Comparison of ENCODE assay signal across 24 cellular contexts in the genomic region with DNA sequence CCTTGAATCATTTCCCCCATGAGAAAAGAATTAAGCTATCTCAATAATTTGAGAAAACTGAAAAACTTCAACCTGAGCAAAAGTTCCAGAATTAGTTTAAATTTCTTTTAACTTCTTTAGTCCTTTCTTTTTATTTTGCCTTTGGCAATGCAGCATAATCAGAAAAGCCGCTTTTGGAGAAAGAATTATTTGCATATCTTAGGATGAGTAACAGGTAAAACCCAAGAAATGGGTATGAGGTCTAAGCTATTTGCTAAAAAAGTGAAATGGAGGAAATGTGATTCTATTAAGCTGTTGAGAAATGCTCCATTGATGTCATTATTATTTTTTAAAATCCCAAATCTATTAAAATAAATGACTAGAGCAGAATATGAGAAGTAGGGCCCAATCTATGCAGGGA.
DNase-seq lines count a peak whose midpoint lies in the region; ATAC-seq, FAIRE-seq and TF ChIP-seq lines count a peak whose summit lies in the region.
"Had no signal": no experiment of that assay in that cellular context is flagged by ENCODE, and none has a peak within 500 bp of the region (broad histone marks: within the 10 kb centered on the region; RNA-seq: fewer than 3 reads in every experiment).

No MANE protein-coding gene starts in this region.

- H3K9me2 ChIP-seq in OCI-LY1 (ENCODE audit: low read depth, low read length), result no peaks in the 10 kb centered on the region
- H3K9me2 ChIP-seq in PC-3 (replicated peaks; ENCODE audit: low read length), result no peaks in the 10 kb centered on the region

- CTCF ChIA-PET in PC-3 (lab: Charles Lee), result no interaction called here
- CTCF ChIA-PET in activated CD8-positive, alpha-beta memory T cell treated with anti-CD3 and anti-CD28 coated beads, Interleukin-2, amount 10 ng/mL, durations not matched to agents 7 days and 5 days (lab: Charles Lee), result no interaction called here

- H3K36me3 ChIP-seq in DND-41 (ENCODE audit: insufficient read depth, low read length) (no peaks in the 10 kb centered on the region), OCI-LY1 (ENCODE audit: insufficient read depth, low read length) (peaks cover 7% of the 10 kb centered on the region; the same call in 1 of the 2 replicates), PC-3 (ENCODE audit: low read depth, low read length) (no peaks in the 10 kb centered on the region), bronchial epithelial cell (ENCODE audit: control insufficient read depth, insufficient read depth, low read length) (no peaks in the 10 kb centered on the region), brain microvascular endothelial cell (replicated peaks) (no peaks in the 10 kb centered on the region)
- H3K36me3 ChIP-seq: BLaER1 had no signal

- ATAC-seq in DND-41 (ENCODE audit: insufficient read depth, low read depth) (no peak), PC-3 (no peak)
- no peak for ATAC-seq in activated CD8-positive, alpha-beta memory T cell treated with anti-CD3 and anti-CD28 coated beads, Interleukin-2, amount 10 ng/mL, durations not matched to agents 7 days and 5 days
- ATAC-seq: CD8-positive, alpha-beta T cell; HCT116 had no signal

- TF ChIP-seq CTCF in DND-41 (IDR thresholded peaks at IDR 0.05; ENCODE audit: borderline replicate concordance, extremely low read depth, low read length, poor library complexity, severe bottlenecking) (no peak), OCI-LY1 (IDR thresholded peaks at IDR 0.05; ENCODE audit: low read length) (no peak), PC-3 (conservative IDR thresholded peaks at IDR 0.05; ENCODE audit: low read depth, low read length) (no peak), bronchial epithelial cell (IDR thresholded peaks at IDR 0.05; ENCODE audit: insufficient read depth, low read length, severe bottlenecking) (no peak), brain microvascular endothelial cell (IDR thresholded peaks at IDR 0.05; ENCODE audit: low read depth, low read length, missing control alignments) (no peak), progenitor cell of endocrine pancreas (IDR thresholded peaks at IDR 0.05; ENCODE audit: unreplicated experiment) (no peak)

- H3K4me3 ChIP-seq in DND-41 (ENCODE audit: low read depth in 1 of 2, low read length in 2 of 2), result no peak overlapping the region
- no peak overlapping the region for H3K4me3 ChIP-seq in OCI-LY1 (ENCODE audit: low read depth, low read length, poor library complexity, severe bottlenecking)
- no peak overlapping the region for H3K4me3 ChIP-seq in PC-3 (ENCODE audit: low read length)
- H3K4me3 ChIP-seq in bronchial epithelial cell (ENCODE audit: low read depth, low read length), result no peak overlapping the region
- no peak overlapping the region for H3K4me3 ChIP-seq in brain microvascular endothelial cell (ENCODE audit: low read depth, low read length)
- H3K4me3 ChIP-seq: BLaER1, GM23248 had no signal

- H3F3A ChIP-seq in OCI-LY1 (ENCODE audit: insufficient read depth, low read length) (no peaks in the 10 kb centered on the region), PC-3 (ENCODE audit: low read length, unreplicated experiment) (no peaks in the 10 kb centered on the region)

- DNase-seq in DND-41, result no peak
- DNase-seq in PC-3, result peak; percentile 77
- peak; percentile 8 for DNase-seq in bronchial epithelial cell (ENCODE audit: low read depth)
- DNase-seq in NCI-H510A treated with DMSO at 0.1 percent for 48 hours (lab: John Stamatoyannopoulos, UW), result no peak
- DNase-seq in brain microvascular endothelial cell, result no peak
- DNase-seq in activated CD8-positive, alpha-beta memory T cell treated with anti-CD3 and anti-CD28 coated beads, Interleukin-2, amount 10 ng/mL, durations not matched to agents 7 days and 5 days, result no peak
- no peak for DNase-seq in progenitor cell of endocrine pancreas (ENCODE audit: low spot score, unreplicated experiment)
- DNase-seq: Caco-2; CD4-positive, CD25-positive, alpha-beta regulatory T cell; CD8-positive, alpha-beta T cell; DMS153; EL; GDM1; GM23248; H9 had no signal

- H3K9me3 Mint-ChIP-seq in activated CD8-positive, alpha-beta memory T cell treated with anti-CD3 and anti-CD28 coated beads, Interleukin-2, amount 10 ng/mL, durations not matched to agents 7 days and 5 days (ENCODE audit: low read depth), result peaks cover 7% of the 10 kb centered on the region
- H3K9me3 Mint-ChIP-seq in progenitor cell of endocrine pancreas (ENCODE audit: low read depth), result peaks cover 9% of the 10 kb centered on the region

- H3K9me3 ChIP-seq in DND-41 (ENCODE audit: insufficient read depth, low read length, severe bottlenecking), result no peaks in the 10 kb centered on the region
- peaks cover 3% of the 10 kb centered on the region; the same call in 1 of the 2 replicates for H3K9me3 ChIP-seq in OCI-LY1 (ENCODE audit: low read length)
- no peaks in the 10 kb centered on the region for H3K9me3 ChIP-seq in PC-3 (ENCODE audit: low read length)
- H3K9me3 ChIP-seq: BLaER1, Caco-2 had no signal

- no peak for FAIRE-seq in bronchial epithelial cell (lab: Jason Lieb, UNC)
- FAIRE-seq: A204.1, GM12891, GM18507 had no signal

- no peak overlapping the region for H3K27ac Mint-ChIP-seq in activated CD8-positive, alpha-beta memory T cell treated with anti-CD3 and anti-CD28 coated beads, Interleukin-2, amount 10 ng/mL, durations not matched to agents 7 days and 5 days
- no peak overlapping the region for H3K27ac Mint-ChIP-seq in progenitor cell of endocrine pancreas
- H3K27ac Mint-ChIP-seq: B cell; CD4-positive, CD25-positive, alpha-beta regulatory T cell; CD8-positive, alpha-beta T cell had no signal

- H3K27me3 Mint-ChIP-seq in activated CD8-positive, alpha-beta memory T cell treated with anti-CD3 and anti-CD28 coated beads, Interleukin-2, amount 10 ng/mL, durations not matched to agents 7 days and 5 days, result no peaks in the 10 kb centered on the region
- no peaks in the 10 kb centered on the region for H3K27me3 Mint-ChIP-seq in progenitor cell of endocrine pancreas
- H3K27me3 Mint-ChIP-seq: B cell; CD4-positive, CD25-positive, alpha-beta regulatory T cell had no signal

- H2AFZ ChIP-seq in DND-41 (ENCODE audit: low read depth, low read length) (peak overlapping the region; percentile 56; the same call in 1 of the 2 replicates), OCI-LY1 (ENCODE audit: low read length) (peak overlapping the region; percentile 92), PC-3 (ENCODE audit: low read length) (0 out of 2 replicates have a peak overlapping the region, but pooled peaks have one; percentile 18)
- H2AFZ ChIP-seq: GM23248 had no signal

- H3K9ac ChIP-seq in DND-41 (ENCODE audit: low read depth, low read length), result no peak overlapping the region
- H3K9ac ChIP-seq in OCI-LY1 (ENCODE audit: low read length), result no peak overlapping the region
- no peak overlapping the region for H3K9ac ChIP-seq in PC-3 (ENCODE audit: low read length)
- H3K9ac ChIP-seq: BLaER1, GM23248 had no signal

- H3K27ac ChIP-seq in DND-41 (ENCODE audit: low read length), result no peak overlapping the region
- H3K27ac ChIP-seq in OCI-LY1 (ENCODE audit: low read depth, low read length, poor library complexity, severe bottlenecking), result peak overlapping the region; percentile 99
- H3K27ac ChIP-seq in PC-3 (ENCODE audit: low read length), result no peak overlapping the region
- H3K27ac ChIP-seq in brain microvascular endothelial cell, result no peak overlapping the region
- H3K27ac ChIP-seq: 22Rv1, BLaER1, C4-2B, GM23248 had no signal

- BruUV-seq in PC-3 (replicated peaks; lab: Mats Ljungman, UMichigan), result no TSS peak

- intact Hi-C loops in PC-3 (cut with micrococcal nuclease), result no loop called here

- H3K4me1 Mint-ChIP-seq in activated CD8-positive, alpha-beta memory T cell treated with anti-CD3 and anti-CD28 coated beads, Interleukin-2, amount 10 ng/mL, durations not matched to agents 7 days and 5 days, result no peaks in the 10 kb centered on the region
- no peaks in the 10 kb centered on the region for H3K4me1 Mint-ChIP-seq in progenitor cell of endocrine pancreas (ENCODE audit: low read depth)
- H3K4me1 Mint-ChIP-seq: B cell; CD4-positive, CD25-positive, alpha-beta regulatory T cell had no signal

- H3K27me3 ChIP-seq in DND-41 (ENCODE audit: insufficient read depth, low read length, poor library complexity) (no peaks in the 10 kb centered on the region), OCI-LY1 (ENCODE audit: insufficient read depth, low read length) (no peaks in the 10 kb centered on the region), PC-3 (ENCODE audit: low read length) (no peaks in the 10 kb centered on the region), bronchial epithelial cell (ENCODE audit: control insufficient read depth, insufficient read depth, low read length) (no peaks in the 10 kb centered on the region), brain microvascular endothelial cell (replicated peaks) (no peaks in the 10 kb centered on the region)
- H3K27me3 ChIP-seq: BLaER1 had no signal

- in situ Hi-C loops in brain microvascular endothelial cell (cut with HindIII; ENCODE audit: low pct_ligation_motif_present, low sequenced_read_pairs), result no loop called here

- no peak overlapping the region for H3K4me3 Mint-ChIP-seq in activated CD8-positive, alpha-beta memory T cell treated with anti-CD3 and anti-CD28 coated beads, Interleukin-2, amount 10 ng/mL, durations not matched to agents 7 days and 5 days
- H3K4me3 Mint-ChIP-seq in progenitor cell of endocrine pancreas (ENCODE audit: low read depth), result no peak overlapping the region
- H3K4me3 Mint-ChIP-seq: B cell; CD4-positive, CD25-positive, alpha-beta regulatory T cell; CD8-positive, alpha-beta T cell; H9 had no signal

- H4K20me1 ChIP-seq in DND-41 (ENCODE audit: insufficient read depth, low read length), result no peaks in the 10 kb centered on the region
- no peaks in the 10 kb centered on the region for H4K20me1 ChIP-seq in OCI-LY1 (ENCODE audit: insufficient read depth, low read length)
- no peaks in the 10 kb centered on the region for H4K20me1 ChIP-seq in PC-3 (ENCODE audit: low read length)
- H4K20me1 ChIP-seq: BLaER1 had no signal

- POLR2A ChIA-PET in PC-3 (lab: Charles Lee; ENCODE audit: unreplicated experiment), result interaction anchor here (0.7 kb wide), 1 partner anchor 225 kb away, joined by 5 read pairs; no protein-coding TSS in a partner anchor

- H3K79me2 ChIP-seq in DND-41 (ENCODE audit: insufficient read depth, low read length), result no peaks in the 10 kb centered on the region
- no peaks in the 10 kb centered on the region for H3K79me2 ChIP-seq in OCI-LY1 (ENCODE audit: insufficient read depth, low read length)
- no peaks in the 10 kb centered on the region for H3K79me2 ChIP-seq in PC-3 (ENCODE audit: low read length)

- H3K4me1 ChIP-seq in DND-41 (ENCODE audit: insufficient read depth, low read length) (peaks cover 46% of the 10 kb centered on the region), OCI-LY1 (ENCODE audit: insufficient read depth, low read length, severe bottlenecking) (peaks cover 55% of the 10 kb centered on the region), PC-3 (ENCODE audit: insufficient read depth, low read length) (peaks cover 7% of the 10 kb centered on the region; the same call in 1 of the 2 replicates)
- H3K4me1 ChIP-seq: BLaER1, Caco-2 had no signal

- no peaks in the 10 kb centered on the region for H3K36me3 Mint-ChIP-seq in activated CD8-positive, alpha-beta memory T cell treated with anti-CD3 and anti-CD28 coated beads, Interleukin-2, amount 10 ng/mL, durations not matched to agents 7 days and 5 days
- no peaks in the 10 kb centered on the region for H3K36me3 Mint-ChIP-seq in progenitor cell of endocrine pancreas (ENCODE audit: insufficient read depth)
- H3K36me3 Mint-ChIP-seq: CD4-positive, CD25-positive, alpha-beta regulatory T cell; CD8-positive, alpha-beta T cell had no signal

- H3K4me2 ChIP-seq in DND-41 (ENCODE audit: insufficient read depth, low read length) (no peak overlapping the region), OCI-LY1 (ENCODE audit: low read length) (no peak overlapping the region), PC-3 (ENCODE audit: low read length) (peak overlapping the region; percentile 19; the same call in 1 of the 2 replicates)
- H3K4me2 ChIP-seq: BLaER1 had no signal

Comparison
In these comparisons a context has a peak if more than half of its experiments do, and no peak if none do; other contexts are left out.
1. DNase-seq: peak in PC-3 (single experiment) and bronchial epithelial cell (single experiment); none in DND-41 (single experiment), NCI-H510A treated with DMSO at 0.1 percent for 48 hours (single experiment), brain microvascular endothelial cell (single experiment), activated CD8-positive, alpha-beta memory T cell treated with anti-CD3 and anti-CD28 coated beads, Interleukin-2, amount 10 ng/mL, durations not matched to agents 7 days and 5 days (single experiment) and progenitor cell of endocrine pancreas (single experiment).
2. H2AFZ ChIP-seq: peak in every context shown above with its lines; median percentile 92 in OCI-LY1; 56 in DND-41; 18 in PC-3.